2 cellular contexts compared by ENCODE assay signal in genomic region chr1:19163261-19163660, GRCh38.
TF ChIP-seq lines count a peak whose summit lies in the region.

No MANE protein-coding gene starts in this region.

TF ChIP-seq in GM12878, 131 proteins besides CTCF, POLR2A, EP300 and RAD21:
- TF ChIP-seq E4F1 (IDR thresholded peaks at IDR 0.05; ENCODE audit: borderline replicate concordance, partially characterized antibody) (no peak), BCL3 (IDR thresholded peaks at IDR 0.05; ENCODE audit: borderline replicate concordance, insufficient read depth, low read depth, low read length, poor library complexity, severe bottlenecking) (no peak), NR2C2 (IDR thresholded peaks at IDR 0.05; ENCODE audit: borderline replicate concordance, control insufficient read depth, insufficient read length, low read depth) (no peak)

TF ChIP-seq in HepG2, 621 proteins besides CTCF, POLR2A, EP300 and RAD21:
- TF ChIP-seq ZNF17 (CRISPR knock-in tag; IDR thresholded peaks at IDR 0.05), result no peak
- TF ChIP-seq ELK4 (CRISPR knock-in tag; IDR thresholded peaks at IDR 0.05; ENCODE audit: borderline replicate concordance), result no peak
- TF ChIP-seq HMG20B (CRISPR knock-in tag; conservative IDR thresholded peaks at IDR 0.05), result no peak
- TF ChIP-seq ZNF773 (CRISPR knock-in tag; IDR thresholded peaks at IDR 0.05; ENCODE audit: borderline replicate concordance), result no peak
- TF ChIP-seq ZNF724P (CRISPR knock-in tag; IDR thresholded peaks at IDR 0.05; ENCODE audit: borderline replicate concordance), result no peak
- TF ChIP-seq ZNF550 (CRISPR knock-in tag; IDR thresholded peaks at IDR 0.05; ENCODE audit: borderline replicate concordance), result no peak
- TF ChIP-seq MAF1 (CRISPR knock-in tag; IDR thresholded peaks at IDR 0.05; ENCODE audit: borderline replicate concordance), result no peak
- no peak for TF ChIP-seq ZNF296 (CRISPR knock-in tag; conservative IDR thresholded peaks at IDR 0.05)
- TF ChIP-seq STAT5B (CRISPR knock-in tag; IDR thresholded peaks at IDR 0.05), result no peak
- TF ChIP-seq ZNF205 (CRISPR knock-in tag; IDR thresholded peaks at IDR 0.05), result no peak
- no peak for TF ChIP-seq ZNF337 (CRISPR knock-in tag; IDR thresholded peaks at IDR 0.05; ENCODE audit: borderline replicate concordance, low read depth)
- no peak for TF ChIP-seq ZBTB49 (CRISPR knock-in tag; IDR thresholded peaks at IDR 0.05; ENCODE audit: borderline replicate concordance)
- no peak for TF ChIP-seq ADNP (CRISPR knock-in tag; IDR thresholded peaks at IDR 0.05)
- no peak for TF ChIP-seq BRD4 (CRISPR knock-in tag; IDR thresholded peaks at IDR 0.05)
- no peak for TF ChIP-seq ZNF574 (CRISPR knock-in tag; IDR thresholded peaks at IDR 0.05)
- no peak for TF ChIP-seq ZNF326 (CRISPR knock-in tag; IDR thresholded peaks at IDR 0.05; ENCODE audit: borderline replicate concordance)
